In genomic region chr12:19177754-19178153, GRCh38 we compare ENCODE assay signal across 21 cellular contexts. TPM values are rescaled to one million over a fixed set of nuclear protein-coding genes. Genes with fewer than 3 reads are reported as not detected.
DNase-seq lines count a peak whose midpoint lies in the region; ATAC-seq, FAIRE-seq and TF ChIP-seq lines count a peak whose summit lies in the region.
"Had no signal": no experiment of that assay in that cellular context is flagged by ENCODE, and none has a peak within 500 bp of the region (broad histone marks: within the 10 kb centered on the region; RNA-seq: fewer than 3 reads in every experiment).

No MANE protein-coding gene starts in this region.

- H4K20me1 ChIP-seq in H9 (ENCODE audit: control insufficient read depth, insufficient read depth, insufficient read length): no peaks in the 10 kb centered on the region
- no peaks in the 10 kb centered on the region for H4K20me1 ChIP-seq in astrocyte (ENCODE audit: insufficient read depth, low read length)
- no peaks in the 10 kb centered on the region for H4K20me1 ChIP-seq in neural progenitor cell (ENCODE audit: low read depth)

- H3K4me1 ChIP-seq in H9 (ENCODE audit: insufficient read depth, low read length) (no peaks in the 10 kb centered on the region; the same call in 1 of the 2 replicates), astrocyte (ENCODE audit: insufficient read depth, low read length) (no peaks in the 10 kb centered on the region), neural progenitor cell (peaks cover 9% of the 10 kb centered on the region)

- H3K27me3 ChIP-seq in H9 (ENCODE audit: insufficient read depth, low read length) (no peaks in the 10 kb centered on the region), astrocyte (ENCODE audit: insufficient read depth, low read length) (no peaks in the 10 kb centered on the region), neural progenitor cell (no peaks in the 10 kb centered on the region)
- H3K27me3 ChIP-seq: vagina had no signal

- H3K27ac ChIP-seq in H9 (ENCODE audit: insufficient read length, low read depth, low read length) (no peak overlapping the region), astrocyte (ENCODE audit: low read depth, low read length) (no peak overlapping the region), neural progenitor cell (peak overlapping the region; percentile 7)
- H3K27ac ChIP-seq: C4-2B, vagina had no signal

- H2AK5ac ChIP-seq in H9 (ENCODE audit: insufficient read length, low read length): no peak overlapping the region

- H3K23me2 ChIP-seq in H9 (ENCODE audit: insufficient read length, low read depth, low read length, poor library complexity, severe bottlenecking): no peaks in the 10 kb centered on the region

- H3K79me2 ChIP-seq in H9 (ENCODE audit: insufficient read depth, low read length) (peaks cover 3% of the 10 kb centered on the region; the same call in 1 of the 2 replicates), astrocyte (ENCODE audit: insufficient read depth, low read length) (peaks cover 12% of the 10 kb centered on the region), neural progenitor cell (ENCODE audit: low read depth) (peaks cover 95% of the 10 kb centered on the region)

- no peak overlapping the region for H3K14ac ChIP-seq in H9 (ENCODE audit: insufficient read depth, low read length)

- H4K91ac ChIP-seq in H9 (ENCODE audit: insufficient read length, low read depth, low read length): no peak overlapping the region

- H3K4me2 ChIP-seq in H9 (ENCODE audit: insufficient read depth, insufficient read length, low read length) (no peak overlapping the region), astrocyte (ENCODE audit: low read length) (no peak overlapping the region), neural progenitor cell (no peak overlapping the region)

- H2BK20ac ChIP-seq in H9 (ENCODE audit: low read depth, low read length, poor library complexity, severe bottlenecking): no peak overlapping the region

- H3K79me1 ChIP-seq in H9 (ENCODE audit: insufficient read depth, low read depth, low read length, poor library complexity, severe bottlenecking): peaks cover 6% of the 10 kb centered on the region

- H3K36me3 Mint-ChIP-seq in H9 (ENCODE audit: insufficient read depth in 1 of 3, low read depth in 3 of 3) (peaks cover 0 to 32% (median 21%) of the 10 kb centered on the region in 3 experiments; a peak in 6 of 7 replicates), astrocyte (ENCODE audit: low read depth, unreplicated experiment) (no peaks in the 10 kb centered on the region), neural progenitor cell (peaks cover 29% of the 10 kb centered on the region)

- H2BK15ac ChIP-seq in H9 (ENCODE audit: low read depth, low read length): no peak overlapping the region

- no peaks in the 10 kb centered on the region for H3K9me3 Mint-ChIP-seq in H9
- H3K9me3 Mint-ChIP-seq in astrocyte (ENCODE audit: unreplicated experiment): no peaks in the 10 kb centered on the region
- peaks cover 2% of the 10 kb centered on the region for H3K9me3 Mint-ChIP-seq in neural progenitor cell
- H3K9me3 Mint-ChIP-seq: activated T-cell treated with anti-CD3 and anti-CD28 coated beads, Interleukin-2, amount 50 U/mL, for 24 hours; nephron; stimulated activated naive CD8-positive, alpha-beta T cell treated with anti-CD3 and anti-CD28 coated beads, Interleukin-15, Interleukin-2, amounts not matched to agents 100 ng/mL and 50 ng/mL, for 24 hours had no signal

- H3K4me1 Mint-ChIP-seq in H9 (peaks cover 26 to 47% of the 10 kb centered on the region in 2 experiments), astrocyte (ENCODE audit: low read depth, unreplicated experiment) (peaks cover 13% of the 10 kb centered on the region), neural progenitor cell (peaks cover 21% of the 10 kb centered on the region)

- H3K23ac ChIP-seq in H9 (ENCODE audit: insufficient read length, low read depth, low read length): no peak overlapping the region

- FAIRE-seq in astrocyte (lab: Jason Lieb, UNC): no peak
- FAIRE-seq: GM12892 had no signal

- TF ChIP-seq CTCF in H9 (conservative IDR thresholded peaks at IDR 0.05) (no peak), astrocyte (IDR thresholded peaks at IDR 0.05; ENCODE audit: insufficient read depth, low read depth, low read length) (no peak), fibroblast of villous mesenchyme (IDR thresholded peaks at IDR 0.05; ENCODE audit: insufficient read depth, low read depth, low read length) (no peak), neural progenitor cell (IDR thresholded peaks at IDR 0.05) (no peak)

- H2BK120ac ChIP-seq in H9 (ENCODE audit: low read depth, low read length, poor library complexity, severe bottlenecking): no peak overlapping the region

- H3K9ac ChIP-seq in H9 (ENCODE audit: extremely low read depth, insufficient read length, low read length): no peak overlapping the region
- H3K9ac ChIP-seq in astrocyte (ENCODE audit: low read length): no peak overlapping the region
- no peak overlapping the region for H3K9ac ChIP-seq in neural progenitor cell

- H3K27ac Mint-ChIP-seq in H9: peak overlapping the region in 2 of 3 experiments; percentile 57 to 84; a peak in 2 of 7 replicates
- H3K27ac Mint-ChIP-seq in astrocyte (ENCODE audit: unreplicated experiment): no peak overlapping the region
- H3K27ac Mint-ChIP-seq in neural progenitor cell: peak overlapping the region; percentile 37
- H3K27ac Mint-ChIP-seq: activated T-cell treated with anti-CD3 and anti-CD28 coated beads, Interleukin-2, amount 50 U/mL, for 24 hours; stimulated activated naive CD8-positive, alpha-beta T cell treated with anti-CD3 and anti-CD28 coated beads, Interleukin-15, Interleukin-2, amounts not matched to agents 100 ng/mL and 50 ng/mL, for 24 hours had no signal

- no peak overlapping the region for H2BK12ac ChIP-seq in H9 (ENCODE audit: insufficient read length, low read depth, low read length)

- ATAC-seq in GM18861 (IDR thresholded peaks at IDR 0.05; ENCODE audit: unreplicated experiment) (no peak), HG02884 (IDR thresholded peaks at IDR 0.05; ENCODE audit: unreplicated experiment) (no peak)

- no peaks in the 10 kb centered on the region for H3F3A ChIP-seq in neural progenitor cell (ENCODE audit: low read depth)

- no peak overlapping the region for H3K4me3 Mint-ChIP-seq in H9
- no peak overlapping the region for H3K4me3 Mint-ChIP-seq in astrocyte (ENCODE audit: unreplicated experiment)
- H3K4me3 Mint-ChIP-seq in neural progenitor cell: no peak overlapping the region
- H3K4me3 Mint-ChIP-seq: activated T-cell treated with anti-CD3 and anti-CD28 coated beads, Interleukin-2, amount 50 U/mL, for 24 hours; nephron; stimulated activated naive CD8-positive, alpha-beta T cell treated with anti-CD3 and anti-CD28 coated beads, Interleukin-15, Interleukin-2, amounts not matched to agents 100 ng/mL and 50 ng/mL, for 24 hours had no signal

- WGBS in H9 (ENCODE audit: extremely low coverage, insufficient read length, low lambda C conversion rate): no CpG with 5 or more reads among the region's 3 CpGs

- H3K36me3 ChIP-seq in astrocyte (ENCODE audit: insufficient read depth, low read length) (no peaks in the 10 kb centered on the region), neural progenitor cell (peaks cover 4% of the 10 kb centered on the region)
- H3K36me3 ChIP-seq: vagina had no signal

- H3K56ac ChIP-seq in H9 (ENCODE audit: insufficient read length, low read depth, low read length): no peak overlapping the region

- no peaks in the 10 kb centered on the region for H3K9me3 ChIP-seq in H9 (ENCODE audit: control insufficient read depth, low read depth, low read length)
- no peaks in the 10 kb centered on the region for H3K9me3 ChIP-seq in astrocyte (ENCODE audit: insufficient read depth, low read depth, low read length)
- no peaks in the 10 kb centered on the region for H3K9me3 ChIP-seq in neural progenitor cell (ENCODE audit: low read depth)
- H3K9me3 ChIP-seq: vagina had no signal

- H2AFZ ChIP-seq in H9 (ENCODE audit: low read length): no peak overlapping the region
- no peak overlapping the region for H2AFZ ChIP-seq in astrocyte (ENCODE audit: low read depth, low read length)
- H2AFZ ChIP-seq in neural progenitor cell (replicated peaks): no peak overlapping the region

- H3K4me3 ChIP-seq in astrocyte (ENCODE audit: insufficient read depth, low read depth, low read length) (no peak overlapping the region), fibroblast of villous mesenchyme (ENCODE audit: low read depth, low read length) (no peak overlapping the region), neural progenitor cell (no peak overlapping the region)
- H3K4me3 ChIP-seq: vagina had no signal

- H3K18ac ChIP-seq in H9 (ENCODE audit: insufficient read length, low read depth, low read length): no peak overlapping the region

- no peak overlapping the region for H3K4ac ChIP-seq in H9 (ENCODE audit: low read depth, low read length)

- no peak overlapping the region for H4K5ac ChIP-seq in H9 (ENCODE audit: insufficient read length, low read depth, low read length)

- H3T11ph ChIP-seq in H9 (ENCODE audit: low read length): no peak overlapping the region

- H3K27me3 Mint-ChIP-seq in H9 (ENCODE audit: low read depth) (no peaks in the 10 kb centered on the region), astrocyte (ENCODE audit: low read depth, unreplicated experiment) (no peaks in the 10 kb centered on the region), neural progenitor cell (ENCODE audit: insufficient read depth, low read depth) (no peaks in the 10 kb centered on the region)
- H3K27me3 Mint-ChIP-seq: activated T-cell treated with anti-CD3 and anti-CD28 coated beads, Interleukin-2, amount 50 U/mL, for 24 hours; stimulated activated naive CD8-positive, alpha-beta T cell treated with anti-CD3 and anti-CD28 coated beads, Interleukin-15, Interleukin-2, amounts not matched to agents 100 ng/mL and 50 ng/mL, for 24 hours had no signal

- DNase-seq in H9 (no peak), astrocyte (ENCODE audit: low read depth) (peak; percentile 47), fibroblast of villous mesenchyme (ENCODE audit: low read depth) (peak; percentile 52), neural progenitor cell (ENCODE audit: low spot score) (no peak), GM19240 (ENCODE audit: insufficient read length, low spot score) (no peak)
- DNase-seq: activated CD4-positive, alpha-beta T cell treated with anti-CD3 and anti-CD28 coated beads for 48 hours; activated T-cell treated with anti-CD3 and anti-CD28 coated beads, Interleukin-2, amount 50 U/mL, for 24 hours; Calu3; foreskin melanocyte; hippocampal formation; Karpas-422; NCI-H1048; NCI-H187 treated with DMSO at 0.1 percent for 48 hours; NCI-H526 treated with DMSO at 0.1 percent for 48 hours had no signal

- H2BK5ac ChIP-seq in H9 (ENCODE audit: insufficient read length, low read length): no peak overlapping the region

- H4K8ac ChIP-seq in H9 (replicated peaks; ENCODE audit: insufficient read length, low read depth, low read length): no peak overlapping the region

RNA-seq across cellular contexts. Expression of gene PLEKHA5, which starts 48.2 kb away (rescaled TPM):
- 82.5 and 86.7 TPM in 2 replicates for total RNA-seq in H9 (2021)
- total RNA-seq in astrocyte: 35.5 and 38.9 TPM in 2 replicates
- 31.6 and 37.1 TPM in 2 replicates for total RNA-seq in fibroblast of villous mesenchyme
- 52.7 and 86.7 TPM in 2 replicates for total RNA-seq in neural progenitor cell (ENCODE audit: low replicate concordance)

Comparison
In these comparisons a context has a peak if more than half of its experiments do, and no peak if none do; other contexts are left out.
1. DNase-seq: peak in astrocyte (single experiment) and fibroblast of villous mesenchyme (single experiment); none in H9 (single experiment), neural progenitor cell (single experiment) and GM19240 (single experiment).